In the genomic region with DNA sequence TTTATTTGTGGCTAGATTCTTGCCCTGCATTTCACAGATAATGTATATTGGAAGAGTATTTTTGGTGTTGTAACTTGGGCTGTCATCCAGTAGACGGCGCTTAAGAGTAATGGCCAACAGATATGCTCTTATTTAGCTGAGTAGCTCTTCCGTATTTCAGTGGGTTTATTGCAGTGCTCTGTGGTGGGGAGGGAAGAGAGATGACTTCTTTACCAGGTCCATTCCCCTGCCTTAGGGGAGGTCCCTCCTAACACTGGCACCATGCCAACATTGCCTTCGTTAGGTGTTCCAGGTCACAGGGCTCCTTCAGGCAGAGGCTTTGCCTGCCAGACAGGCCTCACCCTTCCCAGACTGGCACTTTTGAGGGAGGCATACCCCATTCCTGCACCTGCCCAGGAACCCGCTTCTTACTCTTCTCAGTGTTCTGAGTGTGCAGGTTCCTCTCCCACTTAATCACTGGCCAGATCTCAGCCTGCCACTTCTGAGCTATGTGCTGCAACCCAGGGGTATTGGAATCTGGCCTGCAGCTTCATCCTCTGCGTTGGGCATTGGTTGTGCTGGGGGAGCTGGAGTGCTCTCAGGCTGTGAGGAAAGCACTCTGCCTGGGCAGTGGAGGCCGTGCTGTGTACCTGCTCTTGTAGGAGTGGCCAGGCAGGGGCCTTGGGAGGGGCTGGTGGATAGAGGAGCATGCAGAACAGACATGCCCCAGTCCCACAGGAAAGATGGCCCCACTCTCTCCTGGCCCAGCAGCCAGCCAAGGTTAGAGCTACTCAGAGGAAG, we compare ENCODE assay signal across 1 cellular context.
TF ChIP-seq lines count a peak whose summit lies in the region.

No MANE protein-coding gene starts in this region.

TF ChIP-seq in GM12878, 131 proteins besides CTCF, POLR2A, EP300 and RAD21 (continued from another document):
- TF ChIP-seq, protein P1, sequence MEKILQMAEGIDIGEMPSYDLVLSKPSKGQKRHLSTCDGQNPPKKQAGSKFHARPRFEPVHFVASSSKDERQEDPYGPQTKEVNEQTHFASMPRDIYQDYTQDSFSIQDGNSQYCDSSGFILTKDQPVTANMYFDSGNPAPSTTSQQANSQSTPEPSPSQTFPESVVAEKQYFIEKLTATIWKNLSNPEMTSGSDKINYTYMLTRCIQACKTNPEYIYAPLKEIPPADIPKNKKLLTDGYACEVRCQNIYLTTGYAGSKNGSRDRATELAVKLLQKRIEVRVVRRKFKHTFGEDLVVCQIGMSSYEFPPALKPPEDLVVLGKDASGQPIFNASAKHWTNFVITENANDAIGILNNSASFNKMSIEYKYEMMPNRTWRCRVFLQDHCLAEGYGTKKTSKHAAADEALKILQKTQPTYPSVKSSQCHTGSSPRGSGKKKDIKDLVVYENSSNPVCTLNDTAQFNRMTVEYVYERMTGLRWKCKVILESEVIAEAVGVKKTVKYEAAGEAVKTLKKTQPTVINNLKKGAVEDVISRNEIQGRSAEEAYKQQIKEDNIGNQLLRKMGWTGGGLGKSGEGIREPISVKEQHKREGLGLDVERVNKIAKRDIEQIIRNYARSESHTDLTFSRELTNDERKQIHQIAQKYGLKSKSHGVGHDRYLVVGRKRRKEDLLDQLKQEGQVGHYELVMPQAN (conservative IDR thresholded peaks at IDR 0.05) = no peak
- TF ChIP-seq SMARCA5 (IDR thresholded peaks at IDR 0.05) (peak; percentile 34; the same call in 1 of the 2 replicates), HDAC2 (IDR thresholded peaks at IDR 0.05) (no peak), YY1 (IDR thresholded peaks at IDR 0.05; ENCODE audit: low read depth, low read length) (peak; percentile 85), BHLHE40 (IDR thresholded peaks at IDR 0.05; ENCODE audit: borderline replicate concordance in 1 of 2, low read depth in 2 of 2, low read length in 1 of 2) (peak in 1 of 2 experiments; percentile 32; a peak in 1 of 4 replicates), CEBPB (IDR thresholded peaks at IDR 0.05; ENCODE audit: borderline replicate concordance in 1 of 2, low read depth in 2 of 2, low read length in 2 of 2) (no peak), TCF7 (IDR thresholded peaks at IDR 0.05; ENCODE audit: borderline replicate concordance) (no peak), RCOR1 (conservative IDR thresholded peaks at IDR 0.05; ENCODE audit: low read depth, low read length) (no peak), ZZZ3 (IDR thresholded peaks at IDR 0.05; ENCODE audit: control insufficient read depth, insufficient read length, low read depth) (no peak), IKZF1 (conservative IDR thresholded peaks at IDR 0.05) (0 out of 2 replicates have a peak, but pooled peaks have one; percentile 12), MXI1 (IDR thresholded peaks at IDR 0.05; ENCODE audit: low read depth, low read length) (no peak), CHD2 (IDR thresholded peaks at IDR 0.05; ENCODE audit: borderline replicate concordance, low read depth, low read length) (no peak), YBX1 (IDR thresholded peaks at IDR 0.05) (no peak), CREM (IDR thresholded peaks at IDR 0.05; ENCODE audit: low read depth) (no peak), TCF3 (IDR thresholded peaks at IDR 0.05; ENCODE audit: borderline replicate concordance, insufficient read depth, low read depth, low read length) (no peak), NFYA (IDR thresholded peaks at IDR 0.05; ENCODE audit: borderline replicate concordance, low read depth, low read length) (no peak), CBX3 (IDR thresholded peaks at IDR 0.05; ENCODE audit: borderline replicate concordance, low read depth) (no peak), PAX8 (IDR thresholded peaks at IDR 0.05) (no peak), POLR2AphosphoS5 (IDR thresholded peaks at IDR 0.05; ENCODE audit: low read length) (no peak; the same call in 1 of the 2 replicates)
- TF ChIP-seq, protein P2, sequence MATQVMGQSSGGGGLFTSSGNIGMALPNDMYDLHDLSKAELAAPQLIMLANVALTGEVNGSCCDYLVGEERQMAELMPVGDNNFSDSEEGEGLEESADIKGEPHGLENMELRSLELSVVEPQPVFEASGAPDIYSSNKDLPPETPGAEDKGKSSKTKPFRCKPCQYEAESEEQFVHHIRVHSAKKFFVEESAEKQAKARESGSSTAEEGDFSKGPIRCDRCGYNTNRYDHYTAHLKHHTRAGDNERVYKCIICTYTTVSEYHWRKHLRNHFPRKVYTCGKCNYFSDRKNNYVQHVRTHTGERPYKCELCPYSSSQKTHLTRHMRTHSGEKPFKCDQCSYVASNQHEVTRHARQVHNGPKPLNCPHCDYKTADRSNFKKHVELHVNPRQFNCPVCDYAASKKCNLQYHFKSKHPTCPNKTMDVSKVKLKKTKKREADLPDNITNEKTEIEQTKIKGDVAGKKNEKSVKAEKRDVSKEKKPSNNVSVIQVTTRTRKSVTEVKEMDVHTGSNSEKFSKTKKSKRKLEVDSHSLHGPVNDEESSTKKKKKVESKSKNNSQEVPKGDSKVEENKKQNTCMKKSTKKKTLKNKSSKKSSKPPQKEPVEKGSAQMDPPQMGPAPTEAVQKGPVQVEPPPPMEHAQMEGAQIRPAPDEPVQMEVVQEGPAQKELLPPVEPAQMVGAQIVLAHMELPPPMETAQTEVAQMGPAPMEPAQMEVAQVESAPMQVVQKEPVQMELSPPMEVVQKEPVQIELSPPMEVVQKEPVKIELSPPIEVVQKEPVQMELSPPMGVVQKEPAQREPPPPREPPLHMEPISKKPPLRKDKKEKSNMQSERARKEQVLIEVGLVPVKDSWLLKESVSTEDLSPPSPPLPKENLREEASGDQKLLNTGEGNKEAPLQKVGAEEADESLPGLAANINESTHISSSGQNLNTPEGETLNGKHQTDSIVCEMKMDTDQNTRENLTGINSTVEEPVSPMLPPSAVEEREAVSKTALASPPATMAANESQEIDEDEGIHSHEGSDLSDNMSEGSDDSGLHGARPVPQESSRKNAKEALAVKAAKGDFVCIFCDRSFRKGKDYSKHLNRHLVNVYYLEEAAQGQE (IDR thresholded peaks at IDR 0.05; ENCODE audit: low read depth, low read length) = no peak
- TF ChIP-seq, protein P3, sequence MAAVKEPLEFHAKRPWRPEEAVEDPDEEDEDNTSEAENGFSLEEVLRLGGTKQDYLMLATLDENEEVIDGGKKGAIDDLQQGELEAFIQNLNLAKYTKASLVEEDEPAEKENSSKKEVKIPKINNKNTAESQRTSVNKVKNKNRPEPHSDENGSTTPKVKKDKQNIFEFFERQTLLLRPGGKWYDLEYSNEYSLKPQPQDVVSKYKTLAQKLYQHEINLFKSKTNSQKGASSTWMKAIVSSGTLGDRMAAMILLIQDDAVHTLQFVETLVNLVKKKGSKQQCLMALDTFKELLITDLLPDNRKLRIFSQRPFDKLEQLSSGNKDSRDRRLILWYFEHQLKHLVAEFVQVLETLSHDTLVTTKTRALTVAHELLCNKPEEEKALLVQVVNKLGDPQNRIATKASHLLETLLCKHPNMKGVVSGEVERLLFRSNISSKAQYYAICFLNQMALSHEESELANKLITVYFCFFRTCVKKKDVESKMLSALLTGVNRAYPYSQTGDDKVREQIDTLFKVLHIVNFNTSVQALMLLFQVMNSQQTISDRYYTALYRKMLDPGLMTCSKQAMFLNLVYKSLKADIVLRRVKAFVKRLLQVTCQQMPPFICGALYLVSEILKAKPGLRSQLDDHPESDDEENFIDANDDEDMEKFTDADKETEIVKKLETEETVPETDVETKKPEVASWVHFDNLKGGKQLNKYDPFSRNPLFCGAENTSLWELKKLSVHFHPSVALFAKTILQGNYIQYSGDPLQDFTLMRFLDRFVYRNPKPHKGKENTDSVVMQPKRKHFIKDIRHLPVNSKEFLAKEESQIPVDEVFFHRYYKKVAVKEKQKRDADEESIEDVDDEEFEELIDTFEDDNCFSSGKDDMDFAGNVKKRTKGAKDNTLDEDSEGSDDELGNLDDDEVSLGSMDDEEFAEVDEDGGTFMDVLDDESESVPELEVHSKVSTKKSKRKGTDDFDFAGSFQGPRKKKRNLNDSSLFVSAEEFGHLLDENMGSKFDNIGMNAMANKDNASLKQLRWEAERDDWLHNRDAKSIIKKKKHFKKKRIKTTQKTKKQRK (IDR thresholded peaks at IDR 0.05; ENCODE audit: low read depth, low read length) = no peak
